ENCODE assay signal across 10 cellular contexts in the genomic region with DNA sequence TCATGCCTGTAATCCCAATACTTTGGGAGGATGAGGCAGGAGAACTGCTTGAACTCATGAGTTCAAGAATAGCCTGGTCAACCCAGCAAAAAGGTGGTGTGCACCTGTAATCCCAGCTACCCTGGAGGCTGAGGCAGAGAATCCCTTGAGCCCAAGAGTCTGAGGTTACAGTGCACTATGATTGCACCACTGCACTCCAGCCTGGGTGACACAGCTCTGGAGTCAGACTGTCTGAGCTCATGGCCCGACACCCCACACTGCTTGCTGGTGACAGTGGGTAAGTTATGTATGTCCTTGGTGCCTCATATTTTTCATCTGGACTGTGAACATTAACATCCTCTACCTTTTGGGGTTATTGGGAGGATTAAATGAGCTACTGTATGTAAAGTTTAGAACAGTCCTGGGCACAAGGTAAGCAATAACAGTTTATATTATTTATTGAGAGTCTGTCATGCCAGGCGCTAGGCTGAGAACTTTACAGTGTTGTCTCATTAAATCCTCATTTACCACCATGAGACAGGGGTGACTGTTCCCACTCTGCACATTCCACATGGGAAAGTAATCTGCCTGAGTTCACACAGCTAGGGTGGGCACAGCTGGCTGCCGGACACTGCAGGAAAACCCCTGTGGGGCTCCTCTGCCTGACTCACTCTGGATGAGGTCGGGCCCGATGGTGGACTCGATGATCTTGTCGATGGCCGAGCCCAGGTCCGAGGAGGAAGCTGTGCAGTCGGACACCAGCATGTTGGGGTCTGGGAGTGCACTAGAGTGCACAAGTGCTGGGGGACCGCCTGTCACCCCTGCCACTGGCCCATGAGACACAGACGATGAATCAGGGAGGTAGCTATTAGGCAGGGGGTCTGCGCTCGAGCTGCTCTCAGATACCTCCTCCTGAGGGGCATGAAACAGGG. TPM values are rescaled to one million over a fixed set of nuclear protein-coding genes. Genes with fewer than 3 reads are reported as not detected.
DNase-seq lines count a peak whose midpoint lies in the region; ATAC-seq and TF ChIP-seq lines count a peak whose summit lies in the region.
"Had no signal": no experiment of that assay in that cellular context is flagged by ENCODE, and none has a peak within 500 bp of the region (broad histone marks: within the 10 kb centered on the region; RNA-seq: fewer than 3 reads in every experiment).

No MANE protein-coding gene starts in this region.

- intact Hi-C loops in dendritic cell treated with granulocyte-macrophage colony-stimulating factor and Interleukin-4, amounts not matched to agents 40 ng/mL and 50 ng/mL, for 4 days (cut with micrococcal nuclease): no loop called here
- intact Hi-C loops in psoas muscle (cut with DNase I): loop anchor here in 1 of 2 donors (5.0 kb wide), 1 partner anchor 77 kb away; a partner anchor contains a TSS

- H3K27ac ChIP-seq in Karpas-422 (ENCODE audit: low read length) (no peak overlapping the region), psoas muscle (peak overlapping the region; percentile 70)

- H3K27me3 ChIP-seq in Karpas-422 (ENCODE audit: low read length) (no peaks in the 10 kb centered on the region), psoas muscle (ENCODE audit: insufficient read depth in 3 of 3, low read length in 2 of 3) (no peaks in the 10 kb centered on the region), H7 (ENCODE audit: control insufficient read depth, insufficient read depth, low read length) (no peaks in the 10 kb centered on the region)

- H3K4me1 ChIP-seq in Karpas-422 (ENCODE audit: low read length): peaks cover 24% of the 10 kb centered on the region
- H3K4me1 ChIP-seq in psoas muscle: peaks cover 27% of the 10 kb centered on the region

- ATAC-seq in psoas muscle (peak in 1 of 4 donors; percentile 28), HG03108 (IDR thresholded peaks at IDR 0.05; ENCODE audit: unreplicated experiment) (no peak)

- H3K4me2 ChIP-seq in Karpas-422 (ENCODE audit: low read depth, low read length, poor library complexity, severe bottlenecking): peak overlapping the region; percentile 67

- H4K20me1 ChIP-seq in Karpas-422 (ENCODE audit: insufficient read depth, low read depth, low read length): no peaks in the 10 kb centered on the region

- H3K79me2 ChIP-seq in Karpas-422 (ENCODE audit: low read length): peaks cover 30% of the 10 kb centered on the region

- H3K4me3 ChIP-seq in Karpas-422 (ENCODE audit: low read length) (no peak overlapping the region; the same call in 1 of the 2 replicates), psoas muscle (peak overlapping the region; percentile 93), H7 (ENCODE audit: insufficient read depth, low read depth, low read length) (no peak overlapping the region)

- DNase-seq in Daoy (ENCODE audit: low read depth) (peak; percentile 78), Karpas-422 (no peak), psoas muscle (peak in 1 of 2 donors; percentile 63), H7 (no peak), AG08396 (ENCODE audit: low spot score) (no peak)
- no peak for DNase-seq in stimulated activated CD8-positive, alpha-beta memory T cell treated with anti-CD3 and anti-CD28 coated beads, Interleukin-4, amount 100 ng/mL, for 48 hours
- DNase-seq: T-helper 9 cell had no signal

- peak overlapping the region; percentile 22 for H3K27ac Mint-ChIP-seq in dendritic cell treated with granulocyte-macrophage colony-stimulating factor and Interleukin-4, amounts not matched to agents 40 ng/mL and 50 ng/mL, for 4 days

- WGBS in psoas muscle, 3 donors: 69 to 85% (median 73%) methylated on average over 14 of the region's 14 CpGs

- H3K36me3 ChIP-seq in Karpas-422 (ENCODE audit: insufficient read depth, low read length) (peaks cover 14% of the 10 kb centered on the region; the same call in 1 of the 2 replicates), psoas muscle (ENCODE audit: insufficient read depth in 1 of 2, low read depth in 1 of 2) (peaks cover 7 to 53% of the 10 kb centered on the region in 2 donors), H7 (replicated peaks; ENCODE audit: control insufficient read depth, insufficient read depth, low read length) (peaks cover 26% of the 10 kb centered on the region)

- no peaks in the 10 kb centered on the region for H3K9me2 ChIP-seq in Karpas-422 (replicated peaks; ENCODE audit: insufficient read depth, low read length)

- no peak for TF ChIP-seq CTCF in psoas muscle (IDR thresholded peaks at IDR 0.05)

- H2AFZ ChIP-seq in Karpas-422 (ENCODE audit: low read length): no peak overlapping the region

- H3K9me3 Mint-ChIP-seq in dendritic cell treated with granulocyte-macrophage colony-stimulating factor and Interleukin-4, amounts not matched to agents 40 ng/mL and 50 ng/mL, for 4 days: no peaks in the 10 kb centered on the region
- H3K9me3 Mint-ChIP-seq: activated naive CD4-positive, alpha-beta T cell treated with anti-CD3 and anti-CD28 coated beads, Interleukin-2, amount 50 U/mL, for 24 hours had no signal

- 0 out of 2 replicates have a peak overlapping the region, but pooled peaks have one; percentile 81 for H3K9ac ChIP-seq in Karpas-422 (ENCODE audit: low read length)

- H3K4me3 Mint-ChIP-seq in dendritic cell treated with granulocyte-macrophage colony-stimulating factor and Interleukin-4, amounts not matched to agents 40 ng/mL and 50 ng/mL, for 4 days: no peak overlapping the region

- H3K4me1 Mint-ChIP-seq in dendritic cell treated with granulocyte-macrophage colony-stimulating factor and Interleukin-4, amounts not matched to agents 40 ng/mL and 50 ng/mL, for 4 days (ENCODE audit: low read depth): peaks cover 30% of the 10 kb centered on the region

- H3K9me3 ChIP-seq in Karpas-422 (ENCODE audit: low read length) (no peaks in the 10 kb centered on the region), psoas muscle (no peaks in the 10 kb centered on the region)

- peaks cover 72% of the 10 kb centered on the region for H3K36me3 Mint-ChIP-seq in dendritic cell treated with granulocyte-macrophage colony-stimulating factor and Interleukin-4, amounts not matched to agents 40 ng/mL and 50 ng/mL, for 4 days (ENCODE audit: low read depth)

- no peaks in the 10 kb centered on the region for H3K27me3 Mint-ChIP-seq in dendritic cell treated with granulocyte-macrophage colony-stimulating factor and Interleukin-4, amounts not matched to agents 40 ng/mL and 50 ng/mL, for 4 days
- H3K27me3 Mint-ChIP-seq: activated naive CD4-positive, alpha-beta T cell treated with anti-CD3 and anti-CD28 coated beads, Interleukin-2, amount 50 U/mL, for 24 hours had no signal

RNA-seq across cellular contexts. Expression of a gene that starts 2.9 kb away (rescaled TPM):
- 9.5 and 12.1 TPM in 2 replicates for total RNA-seq in Daoy (2014; rRNA removed; shearing (Covaris generic))
- 13.2 and 20.3 TPM in 2 replicates for total RNA-seq in Karpas-422 (2014; rRNA removed; shearing (Covaris generic); ENCODE audit: low replicate concordance)
- 10 to 100 TPM; 10.2 to 11.5 (median 10.9) TPM for total RNA-seq in psoas muscle
- 1 to 10 TPM; 6.9 to 9.0 (median 7.2) TPM for polyA plus RNA-seq in psoas muscle
- 15.0 and 18.1 TPM in 2 replicates for total RNA-seq in H7 (2014; rRNA removed; shearing (Covaris generic))

RNA-seq across cellular contexts. Expression of a gene that starts 34.6 kb away (rescaled TPM):
- 2.7 and 3.6 TPM in 2 replicates for total RNA-seq in Daoy (2014; rRNA removed; shearing (Covaris generic))
- 10.0 and 12.0 TPM in 2 replicates for total RNA-seq in Karpas-422 (2014; rRNA removed; shearing (Covaris generic); ENCODE audit: low replicate concordance)
- 10 to 100 TPM; 24.7 to 46.7 (median 32.0) TPM for total RNA-seq in psoas muscle
- polyA plus RNA-seq in psoas muscle: 10 to 100 TPM; 26.0 to 41.3 (median 29.7) TPM
- 22.8 and 28.4 TPM in 2 replicates for total RNA-seq in H7 (2014; rRNA removed; shearing (Covaris generic))

RNA-seq across cellular contexts. Expression of a gene that starts 39.7 kb away (rescaled TPM):
- total RNA-seq in Daoy (2014; rRNA removed; shearing (Covaris generic)): 2.8 and 6.8 TPM in 2 replicates
- not detected in 2 replicates for total RNA-seq in Karpas-422 (2014; rRNA removed; shearing (Covaris generic); ENCODE audit: low replicate concordance)
- 1 to 10 TPM in 1 of 4 donors, under 1 TPM in 3; 0.30 to 1.2 (median 0.53) TPM for total RNA-seq in psoas muscle
- under 1 TPM; 0.07 to 0.20 (median 0.19) TPM for polyA plus RNA-seq in psoas muscle
- total RNA-seq in H7 (2014; rRNA removed; shearing (Covaris generic)): 9.8 and 11.6 TPM in 2 replicates

RNA-seq across cellular contexts. Expression of a gene that starts 57.1 kb away (rescaled TPM):
- total RNA-seq in Daoy (2014; rRNA removed; shearing (Covaris generic)): 0.30 and 0.80 TPM in 2 replicates
- total RNA-seq in Karpas-422 (2014; rRNA removed; shearing (Covaris generic); ENCODE audit: low replicate concordance): 19.8 and 29.0 TPM in 2 replicates
- 10 to 100 TPM; 19.0 to 38.0 (median 33.9) TPM for total RNA-seq in psoas muscle
- polyA plus RNA-seq in psoas muscle: 10 to 100 TPM in 2 of 3 donors, 1 to 10 TPM in 1; 7.9 to 14.4 (median 13.1) TPM
- 87.3 and 104 TPM in 2 replicates for total RNA-seq in H7 (2014; rRNA removed; shearing (Covaris generic))

RNA-seq across cellular contexts. Expression of a gene that starts 60.0 kb away (rescaled TPM):
- 0.54 TPM in 1 of 2 replicates, not detected in the other for total RNA-seq in Daoy (2014; rRNA removed; shearing (Covaris generic))
- total RNA-seq in Karpas-422 (2014; rRNA removed; shearing (Covaris generic); ENCODE audit: low replicate concordance): not detected in 2 replicates
- not detected for total RNA-seq in psoas muscle
- polyA plus RNA-seq in psoas muscle: under 1 TPM in 1 of 3 donors, not detected in 2; 0.29 TPM
- 1.3 and 4.3 TPM in 2 replicates for total RNA-seq in H7 (2014; rRNA removed; shearing (Covaris generic))
